Comparison of ENCODE assay signal across 1 cellular context in the genomic region with DNA sequence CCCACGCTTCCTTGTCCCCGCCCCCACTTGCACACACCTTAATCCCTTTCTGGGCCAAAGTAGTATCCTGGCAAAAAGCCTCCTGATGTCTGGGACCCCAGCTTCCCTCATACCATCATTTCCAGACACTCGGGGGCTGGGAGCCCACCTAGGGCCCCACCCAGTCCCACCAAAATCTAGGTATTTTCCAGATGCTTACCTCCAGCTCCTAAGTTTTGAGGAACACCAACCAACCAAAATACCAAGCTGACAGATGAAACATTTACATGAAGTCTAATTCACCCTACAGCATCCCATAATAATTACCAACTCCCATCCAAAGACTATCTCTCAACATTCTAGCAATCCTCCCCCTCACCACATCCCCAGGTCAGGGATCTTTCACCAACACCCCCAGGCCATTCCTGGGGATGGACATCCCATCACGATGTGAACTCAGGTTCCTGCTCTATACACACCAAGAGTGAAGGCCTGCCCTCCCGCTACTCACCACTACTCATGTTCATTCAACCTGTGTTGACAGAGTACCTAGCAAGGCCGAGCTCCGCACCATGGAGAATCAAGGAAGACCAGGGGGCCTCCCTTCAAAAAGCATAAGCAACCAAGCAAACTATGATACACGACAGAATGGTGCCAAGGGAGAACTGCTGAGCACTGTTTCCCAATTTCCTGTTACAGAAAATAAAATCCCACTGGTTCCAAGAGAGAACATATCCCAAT.
TF ChIP-seq lines count a peak whose summit lies in the region.

No MANE protein-coding gene starts in this region.

TF ChIP-seq in liver, 16 proteins besides CTCF, POLR2A, EP300 and RAD21:
- TF ChIP-seq FOXA2 (IDR thresholded peaks at IDR 0.05) (no peak), TAF1 (conservative IDR thresholded peaks at IDR 0.05) (no peak), FOXA1 (IDR thresholded peaks at IDR 0.05) (no peak), EGR1 (IDR thresholded peaks at IDR 0.05; ENCODE audit: low read depth in 2 of 2) (no peak), GABPA (IDR thresholded peaks at IDR 0.05 in 1 of 2, conservative IDR thresholded peaks at IDR 0.05 in 1 of 2) (no peak), RXRA (IDR thresholded peaks at IDR 0.05) (no peak), HNF4A (conservative IDR thresholded peaks at IDR 0.05) (no peak), SP1 (IDR thresholded peaks at IDR 0.05) (no peak), YY1 (IDR thresholded peaks at IDR 0.05) (no peak), HNF4G (IDR thresholded peaks at IDR 0.05) (no peak), NR2F2 (IDR thresholded peaks at IDR 0.05) (no peak), JUND (IDR thresholded peaks at IDR 0.05) (no peak)
- TF ChIP-seq, protein P1, sequence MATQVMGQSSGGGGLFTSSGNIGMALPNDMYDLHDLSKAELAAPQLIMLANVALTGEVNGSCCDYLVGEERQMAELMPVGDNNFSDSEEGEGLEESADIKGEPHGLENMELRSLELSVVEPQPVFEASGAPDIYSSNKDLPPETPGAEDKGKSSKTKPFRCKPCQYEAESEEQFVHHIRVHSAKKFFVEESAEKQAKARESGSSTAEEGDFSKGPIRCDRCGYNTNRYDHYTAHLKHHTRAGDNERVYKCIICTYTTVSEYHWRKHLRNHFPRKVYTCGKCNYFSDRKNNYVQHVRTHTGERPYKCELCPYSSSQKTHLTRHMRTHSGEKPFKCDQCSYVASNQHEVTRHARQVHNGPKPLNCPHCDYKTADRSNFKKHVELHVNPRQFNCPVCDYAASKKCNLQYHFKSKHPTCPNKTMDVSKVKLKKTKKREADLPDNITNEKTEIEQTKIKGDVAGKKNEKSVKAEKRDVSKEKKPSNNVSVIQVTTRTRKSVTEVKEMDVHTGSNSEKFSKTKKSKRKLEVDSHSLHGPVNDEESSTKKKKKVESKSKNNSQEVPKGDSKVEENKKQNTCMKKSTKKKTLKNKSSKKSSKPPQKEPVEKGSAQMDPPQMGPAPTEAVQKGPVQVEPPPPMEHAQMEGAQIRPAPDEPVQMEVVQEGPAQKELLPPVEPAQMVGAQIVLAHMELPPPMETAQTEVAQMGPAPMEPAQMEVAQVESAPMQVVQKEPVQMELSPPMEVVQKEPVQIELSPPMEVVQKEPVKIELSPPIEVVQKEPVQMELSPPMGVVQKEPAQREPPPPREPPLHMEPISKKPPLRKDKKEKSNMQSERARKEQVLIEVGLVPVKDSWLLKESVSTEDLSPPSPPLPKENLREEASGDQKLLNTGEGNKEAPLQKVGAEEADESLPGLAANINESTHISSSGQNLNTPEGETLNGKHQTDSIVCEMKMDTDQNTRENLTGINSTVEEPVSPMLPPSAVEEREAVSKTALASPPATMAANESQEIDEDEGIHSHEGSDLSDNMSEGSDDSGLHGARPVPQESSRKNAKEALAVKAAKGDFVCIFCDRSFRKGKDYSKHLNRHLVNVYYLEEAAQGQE (IDR thresholded peaks at IDR 0.05), result no peak
- TF ChIP-seq, protein P2, sequence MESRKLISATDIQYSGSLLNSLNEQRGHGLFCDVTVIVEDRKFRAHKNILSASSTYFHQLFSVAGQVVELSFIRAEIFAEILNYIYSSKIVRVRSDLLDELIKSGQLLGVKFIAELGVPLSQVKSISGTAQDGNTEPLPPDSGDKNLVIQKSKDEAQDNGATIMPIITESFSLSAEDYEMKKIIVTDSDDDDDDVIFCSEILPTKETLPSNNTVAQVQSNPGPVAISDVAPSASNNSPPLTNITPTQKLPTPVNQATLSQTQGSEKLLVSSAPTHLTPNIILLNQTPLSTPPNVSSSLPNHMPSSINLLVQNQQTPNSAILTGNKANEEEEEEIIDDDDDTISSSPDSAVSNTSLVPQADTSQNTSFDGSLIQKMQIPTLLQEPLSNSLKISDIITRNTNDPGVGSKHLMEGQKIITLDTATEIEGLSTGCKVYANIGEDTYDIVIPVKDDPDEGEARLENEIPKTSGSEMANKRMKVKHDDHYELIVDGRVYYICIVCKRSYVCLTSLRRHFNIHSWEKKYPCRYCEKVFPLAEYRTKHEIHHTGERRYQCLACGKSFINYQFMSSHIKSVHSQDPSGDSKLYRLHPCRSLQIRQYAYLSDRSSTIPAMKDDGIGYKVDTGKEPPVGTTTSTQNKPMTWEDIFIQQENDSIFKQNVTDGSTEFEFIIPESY (IDR thresholded peaks at IDR 0.05), result no peak
- TF ChIP-seq, protein P3, sequence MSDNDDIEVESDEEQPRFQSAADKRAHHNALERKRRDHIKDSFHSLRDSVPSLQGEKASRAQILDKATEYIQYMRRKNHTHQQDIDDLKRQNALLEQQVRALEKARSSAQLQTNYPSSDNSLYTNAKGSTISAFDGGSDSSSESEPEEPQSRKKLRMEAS (IDR thresholded peaks at IDR 0.05), result no peak
- TF ChIP-seq, protein P4, sequence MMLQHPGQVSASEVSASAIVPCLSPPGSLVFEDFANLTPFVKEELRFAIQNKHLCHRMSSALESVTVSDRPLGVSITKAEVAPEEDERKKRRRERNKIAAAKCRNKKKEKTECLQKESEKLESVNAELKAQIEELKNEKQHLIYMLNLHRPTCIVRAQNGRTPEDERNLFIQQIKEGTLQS (IDR thresholded peaks at IDR 0.05), result no peak
